Comparison of ENCODE assay signal across 20 cellular contexts in the genomic region with DNA sequence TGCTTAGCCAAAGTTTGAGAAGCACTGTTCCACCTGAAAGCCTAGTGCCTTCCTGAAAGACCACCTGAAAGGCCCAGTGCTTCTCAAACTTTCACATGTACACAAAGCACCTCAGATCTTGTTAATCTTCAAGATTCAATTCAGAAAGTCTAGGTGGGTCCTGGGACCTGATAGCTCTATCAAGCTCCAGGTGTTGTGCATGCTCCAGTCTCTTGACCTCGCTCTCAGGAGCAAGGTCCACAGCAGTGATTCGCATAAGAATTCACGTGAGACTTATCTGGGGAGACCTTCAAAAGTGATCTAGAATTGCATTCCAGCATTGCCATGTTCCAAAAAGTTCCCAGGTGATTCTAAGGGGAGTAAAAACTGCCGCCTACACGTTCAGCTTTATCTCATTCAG.
DNase-seq lines count a peak whose midpoint lies in the region; TF ChIP-seq lines count a peak whose summit lies in the region.
"Had no signal": no experiment of that assay in that cellular context is flagged by ENCODE, and none has a peak within 500 bp of the region (broad histone marks: within the 10 kb centered on the region; RNA-seq: fewer than 3 reads in every experiment).

No MANE protein-coding gene starts in this region.

- H3K36me3 ChIP-seq in hepatocyte (replicated peaks; ENCODE audit: insufficient read depth, low read depth): no peaks in the 10 kb centered on the region
- no peaks in the 10 kb centered on the region for H3K36me3 ChIP-seq in trophoblast cell (ENCODE audit: control insufficient read depth in 1 of 2, insufficient read depth in 2 of 2, low read length in 2 of 2)
- H3K36me3 ChIP-seq in thyroid gland: no peaks in the 10 kb centered on the region
- H3K36me3 ChIP-seq in esophagus squamous epithelium: no peaks in the 10 kb centered on the region
- H3K36me3 ChIP-seq: BLaER1 treated with 17β-estradiol and CSF1 and Interleukin-3, amounts not matched to agents 10 nM and 100 nM had no signal

- H3K4me1 ChIP-seq in hepatocyte (ENCODE audit: insufficient read depth) (peaks cover 22% of the 10 kb centered on the region), trophoblast cell (ENCODE audit: control insufficient read depth in 1 of 2, insufficient read depth in 2 of 2, low read length in 2 of 2) (no peaks in the 10 kb centered on the region), thyroid gland (peaks cover 19 to 36% of the 10 kb centered on the region in 2 donors), esophagus squamous epithelium (peaks cover 0 to 19% (median 10%) of the 10 kb centered on the region in 3 donors)

- no peak overlapping the region for H2BK5ac ChIP-seq in trophoblast cell (ENCODE audit: low read depth, low read length, poor library complexity)

- peaks cover 2% of the 10 kb centered on the region for H3K79me1 ChIP-seq in trophoblast cell (ENCODE audit: low read length)

- H3K27ac Mint-ChIP-seq in activated naive CD4-positive, alpha-beta T cell treated with anti-CD3 and anti-CD28 coated beads, Interleukin-2, amount 50 U/mL, for 24 hours: peak overlapping the region; percentile 10
- H3K27ac Mint-ChIP-seq in activated naive CD4-positive, alpha-beta T cell treated with anti-CD3 and anti-CD28 coated beads for 36 hours: no peak overlapping the region
- H3K27ac Mint-ChIP-seq: B cell; CD4-positive, alpha-beta T cell; CD8-positive, alpha-beta T cell had no signal

- H3K4me3 ChIP-seq in hepatocyte: no peak overlapping the region
- no peak overlapping the region for H3K4me3 ChIP-seq in trophoblast cell (ENCODE audit: low read depth, low read length)
- no peak overlapping the region for H3K4me3 ChIP-seq in thyroid gland (replicated peaks in 1 of 3)
- no peak overlapping the region for H3K4me3 ChIP-seq in esophagus squamous epithelium
- H3K4me3 ChIP-seq: A549; BLaER1 treated with 17β-estradiol and CSF1 and Interleukin-3, amounts not matched to agents 10 nM and 100 nM had no signal

- intact Hi-C loops in activated naive CD4-positive, alpha-beta T cell treated with anti-CD3 and anti-CD28 coated beads for 36 hours (cut with micrococcal nuclease): no loop called here
- intact Hi-C loops in thyroid gland (cut with DNase I): no loop called here
- intact Hi-C loops in esophagus squamous epithelium (cut with DNase I): no loop called here

- H3K27me3 ChIP-seq in hepatocyte (no peaks in the 10 kb centered on the region), trophoblast cell (ENCODE audit: insufficient read depth, low read length) (no peaks in the 10 kb centered on the region), thyroid gland (no peaks in the 10 kb centered on the region), esophagus squamous epithelium (no peaks in the 10 kb centered on the region)
- H3K27me3 ChIP-seq: BLaER1 treated with 17β-estradiol and CSF1 and Interleukin-3, amounts not matched to agents 10 nM and 100 nM had no signal

- H2AK5ac ChIP-seq in trophoblast cell (ENCODE audit: low read length): no peak overlapping the region

- peak overlapping the region; percentile 13 for H2BK12ac ChIP-seq in trophoblast cell (ENCODE audit: low read length)

- H3K9me3 ChIP-seq in hepatocyte (ENCODE audit: low read depth): no peaks in the 10 kb centered on the region
- no peaks in the 10 kb centered on the region for H3K9me3 ChIP-seq in trophoblast cell (ENCODE audit: insufficient read depth, low read depth, low read length)
- H3K9me3 ChIP-seq in thyroid gland: no peaks in the 10 kb centered on the region
- no peaks in the 10 kb centered on the region for H3K9me3 ChIP-seq in esophagus squamous epithelium
- H3K9me3 ChIP-seq: BLaER1 treated with 17β-estradiol and CSF1 and Interleukin-3, amounts not matched to agents 10 nM and 100 nM had no signal

- H3K9ac ChIP-seq in trophoblast cell (ENCODE audit: low read length): no peak overlapping the region
- H3K9ac ChIP-seq: BLaER1 treated with 17β-estradiol and CSF1 and Interleukin-3, amounts not matched to agents 10 nM and 100 nM had no signal

- H4K91ac ChIP-seq in trophoblast cell (ENCODE audit: low read depth, low read length): no peak overlapping the region

- H2AFZ ChIP-seq in hepatocyte: no peak overlapping the region
- H2AFZ ChIP-seq in trophoblast cell (ENCODE audit: insufficient read depth, low read length, poor library complexity): no peak overlapping the region

- TF ChIP-seq POLR2A in thyroid gland (IDR thresholded peaks at IDR 0.05): no peak
- TF ChIP-seq POLR2A in esophagus squamous epithelium (IDR thresholded peaks at IDR 0.05): no peak

- TF ChIP-seq CTCF in hepatocyte (IDR thresholded peaks at IDR 0.05; ENCODE audit: poor library complexity) (no peak), thyroid gland (IDR thresholded peaks at IDR 0.05) (no peak), esophagus squamous epithelium (IDR thresholded peaks at IDR 0.05) (no peak)

- no peaks in the 10 kb centered on the region for H3K9me2 ChIP-seq in hepatocyte (replicated peaks; ENCODE audit: insufficient read depth)

- no peak overlapping the region for H3K14ac ChIP-seq in trophoblast cell (ENCODE audit: low read length)

- no peaks in the 10 kb centered on the region for H3K9me3 Mint-ChIP-seq in activated naive CD4-positive, alpha-beta T cell treated with anti-CD3 and anti-CD28 coated beads, Interleukin-2, amount 50 U/mL, for 24 hours
- no peaks in the 10 kb centered on the region for H3K9me3 Mint-ChIP-seq in activated naive CD4-positive, alpha-beta T cell treated with anti-CD3 and anti-CD28 coated beads for 36 hours
- H3K9me3 Mint-ChIP-seq: CD4-positive, alpha-beta T cell had no signal

- H3K18ac ChIP-seq in trophoblast cell (ENCODE audit: low read length): no peak overlapping the region

- no peak overlapping the region for H2BK120ac ChIP-seq in trophoblast cell (ENCODE audit: insufficient read depth, low read length, poor library complexity)

- H3K27ac ChIP-seq in hepatocyte: peak overlapping the region; percentile 62
- no peak overlapping the region for H3K27ac ChIP-seq in trophoblast cell (ENCODE audit: low read depth, low read length)
- H3K27ac ChIP-seq in thyroid gland: peak overlapping the region; percentile 14 to 42 (median 26)
- H3K27ac ChIP-seq in esophagus squamous epithelium: no peak overlapping the region
- H3K27ac ChIP-seq: 22Rv1; BLaER1 treated with 17β-estradiol and CSF1 and Interleukin-3, amounts not matched to agents 10 nM and 100 nM; C4-2B had no signal

- no peak overlapping the region for H3K4ac ChIP-seq in trophoblast cell (ENCODE audit: low read depth, low read length)

- peaks cover 11% of the 10 kb centered on the region for H3K4me1 Mint-ChIP-seq in activated naive CD4-positive, alpha-beta T cell treated with anti-CD3 and anti-CD28 coated beads, Interleukin-2, amount 50 U/mL, for 24 hours
- H3K4me1 Mint-ChIP-seq in activated naive CD4-positive, alpha-beta T cell treated with anti-CD3 and anti-CD28 coated beads for 36 hours (ENCODE audit: low read depth): peaks cover 11% of the 10 kb centered on the region

- no peak overlapping the region for H4K12ac ChIP-seq in trophoblast cell (ENCODE audit: low read depth, low read length)

- no peak overlapping the region for H3K4me3 Mint-ChIP-seq in activated naive CD4-positive, alpha-beta T cell treated with anti-CD3 and anti-CD28 coated beads, Interleukin-2, amount 50 U/mL, for 24 hours
- no peak overlapping the region for H3K4me3 Mint-ChIP-seq in activated naive CD4-positive, alpha-beta T cell treated with anti-CD3 and anti-CD28 coated beads for 36 hours
- H3K4me3 Mint-ChIP-seq: B cell; CD4-positive, alpha-beta T cell; CD8-positive, alpha-beta T cell had no signal

- H3K36me3 Mint-ChIP-seq in activated naive CD4-positive, alpha-beta T cell treated with anti-CD3 and anti-CD28 coated beads, Interleukin-2, amount 50 U/mL, for 24 hours: peaks cover 2% of the 10 kb centered on the region
- H3K36me3 Mint-ChIP-seq in activated naive CD4-positive, alpha-beta T cell treated with anti-CD3 and anti-CD28 coated beads for 36 hours (ENCODE audit: low read depth): no peaks in the 10 kb centered on the region
- H3K36me3 Mint-ChIP-seq: CD8-positive, alpha-beta T cell had no signal

- H4K8ac ChIP-seq in trophoblast cell (ENCODE audit: low read depth, low read length): no peak overlapping the region

- H3K27me3 Mint-ChIP-seq in activated naive CD4-positive, alpha-beta T cell treated with anti-CD3 and anti-CD28 coated beads, Interleukin-2, amount 50 U/mL, for 24 hours: peaks cover 2% of the 10 kb centered on the region
- H3K27me3 Mint-ChIP-seq in activated naive CD4-positive, alpha-beta T cell treated with anti-CD3 and anti-CD28 coated beads for 36 hours (ENCODE audit: low read depth): peaks cover 2% of the 10 kb centered on the region
- H3K27me3 Mint-ChIP-seq: CD4-positive, alpha-beta T cell had no signal

- H3K23ac ChIP-seq in trophoblast cell (ENCODE audit: low read length): no peak overlapping the region

- no peak for DNase-seq in activated naive CD4-positive, alpha-beta T cell treated with anti-CD3 and anti-CD28 coated beads for 36 hours
- DNase-seq in hepatocyte (ENCODE audit: low spot score) (peak; percentile 37), trophoblast cell (no peak), thyroid gland (peak; percentile 8 to 11), esophagus squamous epithelium (lab: John Stamatoyannopoulos, UW) (no peak), dedifferentiated amniotic fluid mesenchymal stem cell (ENCODE audit: extremely low spot score) (no peak), NCI-H1105 treated with DMSO at 0.1 percent for 48 hours (lab: John Stamatoyannopoulos, UW) (no peak)
- DNase-seq: AML-193; CD4-positive, alpha-beta T cell; CD8-positive, alpha-beta T cell; DMS 273 treated with DMSO at 0.1 percent for 48 hours; DMS153; DMS79 treated with DMSO at 0.1 percent for 48 hours; GF-D8 had no signal

- WGBS in hepatocyte (ENCODE audit: low lambda C conversion rate, missing lambda C conversion rate): 64% methylated on average over 5 of the region's 5 CpGs
- no CpG with 5 or more reads among the region's 5 CpGs for WGBS in trophoblast cell (ENCODE audit: extremely low coverage, insufficient coverage, insufficient read length)
- 79 to 85% methylated on average over 5 of the region's 5 CpGs for WGBS in thyroid gland, 2 donors
- WGBS in esophagus squamous epithelium, 2 donors: 87 to 90% methylated on average over 2 to 5 of the region's 5 CpGs

- H4K20me1 ChIP-seq in hepatocyte (ENCODE audit: insufficient read depth, poor library complexity, severe bottlenecking): no peaks in the 10 kb centered on the region
- H4K20me1 ChIP-seq: BLaER1 treated with 17β-estradiol and CSF1 and Interleukin-3, amounts not matched to agents 10 nM and 100 nM had no signal

- H3K4me2 ChIP-seq in hepatocyte (no peak overlapping the region), trophoblast cell (ENCODE audit: low read length) (no peak overlapping the region)
- H3K4me2 ChIP-seq: A549; BLaER1 treated with 17β-estradiol and CSF1 and Interleukin-3, amounts not matched to agents 10 nM and 100 nM had no signal

- H3K79me2 ChIP-seq in hepatocyte (no peaks in the 10 kb centered on the region), trophoblast cell (ENCODE audit: control insufficient read depth, insufficient read depth, low read length, poor library complexity) (no peaks in the 10 kb centered on the region)

- CTCF ChIA-PET in activated naive CD4-positive, alpha-beta T cell treated with anti-CD3 and anti-CD28 coated beads for 36 hours (lab: Charles Lee): no interaction called here

Comparison
In these comparisons a context has a peak if more than half of its experiments do, and no peak if none do; other contexts are left out.
1. DNase-seq: peak in hepatocyte (single experiment) and thyroid gland (2 of 2); none in activated naive CD4-positive, alpha-beta T cell treated with anti-CD3 and anti-CD28 coated beads for 36 hours (single experiment), trophoblast cell (0 of 2), esophagus squamous epithelium (single experiment), dedifferentiated amniotic fluid mesenchymal stem cell (single experiment) and NCI-H1105 treated with DMSO at 0.1 percent for 48 hours (single experiment).
2. H3K27ac ChIP-seq: peak in hepatocyte (single experiment) and thyroid gland (3 of 3); none in trophoblast cell (single experiment) and esophagus squamous epithelium (0 of 4).